ENCODE assay signal across 2 cellular contexts in genomic region chr1:27216466-27216865, GRCh38.
TF ChIP-seq lines count a peak whose summit lies in the region.

No MANE protein-coding gene starts in this region.

TF ChIP-seq in GM23338, 12 proteins besides CTCF, POLR2A, EP300 and RAD21:
- TF ChIP-seq REST (IDR thresholded peaks at IDR 0.05; ENCODE audit: unreplicated experiment) = no peak
- TF ChIP-seq ZNF114 (CRISPR knock-in tag; IDR thresholded peaks at IDR 0.05) = no peak
- TF ChIP-seq JUNB (IDR thresholded peaks at IDR 0.05; ENCODE audit: unreplicated experiment) = no peak
- TF ChIP-seq ZNF331 (CRISPR knock-in tag; IDR thresholded peaks at IDR 0.05; ENCODE audit: low read depth) = no peak
- no peak for TF ChIP-seq NANOG (IDR thresholded peaks at IDR 0.05; ENCODE audit: borderline replicate concordance)
- TF ChIP-seq STAT1 (IDR thresholded peaks at IDR 0.05; ENCODE audit: unreplicated experiment) = no peak
- no peak for TF ChIP-seq CREB1 (CRISPR knock-in tag; IDR thresholded peaks at IDR 0.05; ENCODE audit: low read depth)
- TF ChIP-seq EZH2phosphoT487 (IDR thresholded peaks at IDR 0.05; ENCODE audit: unreplicated experiment) = no peak
- no peak for TF ChIP-seq ZNF462 (CRISPR knock-in tag; IDR thresholded peaks at IDR 0.05)
- TF ChIP-seq EZH2 (IDR thresholded peaks at IDR 0.05; ENCODE audit: low read depth, unreplicated experiment) = no peak
- TF ChIP-seq ETS1 (IDR thresholded peaks at IDR 0.05) = no peak
- TF ChIP-seq POLR2AphosphoS5 (IDR thresholded peaks at IDR 0.05; ENCODE audit: low read depth) = no peak

TF ChIP-seq in K562, 482 proteins besides CTCF, POLR2A, EP300 and RAD21 (continues in another document):
- TF ChIP-seq RNF219 (CRISPR knock-in tag; IDR thresholded peaks at IDR 0.05) (no peak), ZNF592 (IDR thresholded peaks at IDR 0.05) (no peak), ZBTB43 (CRISPR knock-in tag; IDR thresholded peaks at IDR 0.05) (no peak), ASH1L (IDR thresholded peaks at IDR 0.05; ENCODE audit: borderline replicate concordance, low read depth, partially characterized antibody) (no peak), POLR2H (tag; IDR thresholded peaks at IDR 0.05; ENCODE audit: low read depth) (no peak), MNT (conservative IDR thresholded peaks at IDR 0.05) (no peak), ZNF280B (CRISPR knock-in tag; IDR thresholded peaks at IDR 0.05) (no peak), RBM15 (IDR thresholded peaks at IDR 0.05; ENCODE audit: insufficient read depth, low read length) (no peak), ZNF311 (CRISPR knock-in tag; IDR thresholded peaks at IDR 0.05) (no peak), NR2F6 (CRISPR knock-in tag; IDR thresholded peaks at IDR 0.05) (no peak), ZNF395 (CRISPR knock-in tag; IDR thresholded peaks at IDR 0.05) (no peak), EHMT2 (IDR thresholded peaks at IDR 0.05) (no peak), ZNF609 (CRISPR knock-in tag; IDR thresholded peaks at IDR 0.05; ENCODE audit: borderline replicate concordance) (no peak), ZNF778 (CRISPR knock-in tag; IDR thresholded peaks at IDR 0.05) (no peak), CBX1 (IDR thresholded peaks at IDR 0.05; ENCODE audit: low read depth) (no peak), ZNF318 (IDR thresholded peaks at IDR 0.05; ENCODE audit: borderline replicate concordance in 1 of 2, low read depth in 1 of 2) (no peak), MCM3 (IDR thresholded peaks at IDR 0.05) (no peak)
